31 cellular contexts compared by ENCODE assay signal in the genomic region with DNA sequence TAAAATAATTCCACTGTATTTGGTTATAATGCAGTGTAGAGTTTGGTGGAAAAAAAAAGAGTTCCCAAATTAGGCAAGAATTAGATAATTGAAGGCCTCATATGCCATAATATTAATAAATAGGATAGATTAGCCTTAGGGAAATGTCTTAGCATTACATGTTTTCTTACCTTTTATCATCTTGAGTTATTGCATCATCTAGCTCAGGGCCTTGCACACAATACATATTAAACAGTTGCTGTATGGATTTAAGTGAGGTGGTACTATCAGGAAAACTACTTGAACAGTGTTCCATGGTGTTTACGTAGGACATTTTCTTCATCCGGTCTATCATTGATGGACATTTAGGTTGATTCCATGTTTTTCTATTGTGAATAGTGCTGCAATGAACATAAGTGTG.
"Had no signal": no experiment of that assay in that cellular context is flagged by ENCODE, and none has a peak within 500 bp of the region (broad histone marks: within the 10 kb centered on the region; RNA-seq: fewer than 3 reads in every experiment).

No MANE protein-coding gene starts in this region.

- H3K27me3 ChIP-seq: ascending aorta, cardiac muscle cell had no signal

- FAIRE-seq: bronchial epithelial cell, TTC549 had no signal

- H3K9me3 ChIP-seq: ascending aorta had no signal

- ATAC-seq: activated CD8-positive, alpha-beta memory T cell treated with anti-CD3 and anti-CD28 coated beads, Interleukin-2, amount 10 ng/mL, durations not matched to agents 7 days and 5 days; activated CD8-positive, alpha-beta T cell treated with anti-CD3 and anti-CD28 coated beads, Interleukin-2, amount 10 ng/mL, durations not matched to agents 7 days and 5 days; activated naive CD8-positive, alpha-beta T cell treated with anti-CD3 and anti-CD28 coated beads, Interleukin-2, amount 50 U/mL, for 24 hours had no signal

- H3K4me3 ChIP-seq: ascending aorta, cardiac muscle cell had no signal

- H3K4me1 ChIP-seq: ascending aorta had no signal

- DNase-seq: activated B cell treated with CpG ODN at 0.5 μM for 24 hours; activated CD4-positive, alpha-beta memory T cell treated with anti-CD3 and anti-CD28 coated beads, Interleukin-2, amount 10 ng/mL, durations not matched to agents 7 days and 5 days; activated CD4-positive, alpha-beta T cell treated with anti-CD3 and anti-CD28 coated beads for 4 hours; activated CD4-positive, alpha-beta T cell treated with anti-CD3 and anti-CD28 coated beads, Interleukin-2, amount 10 ng/mL, durations not matched to agents 24 days and 14 days; activated CD4-positive, alpha-beta T cell treated with anti-CD3 and anti-CD28 coated beads, Interleukin-2, amount 50 U/mL, for 1 hour; activated CD4-positive, alpha-beta T cell treated with anti-CD3 and anti-CD28 coated beads, Interleukin-2, amount 50 U/mL, for 4 hours; activated CD4-positive, CD25-positive, alpha-beta regulatory T cell treated with anti-CD3 and anti-CD28 coated beads, Interleukin-2, amount 50 U/mL, for 72 hours; activated CD8-positive, alpha-beta memory T cell treated with anti-CD3 and anti-CD28 coated beads for 24 hours; activated CD8-positive, alpha-beta memory T cell treated with anti-CD3 and anti-CD28 coated beads, Interleukin-2, amount 10 ng/mL, durations not matched to agents 7 days and 5 days; activated CD8-positive, alpha-beta memory T cell treated with anti-CD3 and anti-CD28 coated beads, Interleukin-2, amount 50 U/mL, for 48 hours; activated CD8-positive, alpha-beta T cell treated with anti-CD3 and anti-CD28 coated beads, Interleukin-2, amount 10 ng/mL, durations not matched to agents 7 days and 5 days; activated effector memory CD4-positive, alpha-beta T cell treated with Interleukin-2 at 50 U/mL for 16 hours; activated gamma-delta T cell; activated naive CD4-positive, alpha-beta T cell treated with anti-CD3 and anti-CD28 coated beads, Interleukin-2, amount 10 ng/mL, durations not matched to agents 7 days and 5 days; activated naive CD4-positive, alpha-beta T cell treated with Interleukin-2 at 50 U/mL for 16 hours; activated naive CD8-positive, alpha-beta T cell treated with anti-CD3 and anti-CD28 coated beads, Interleukin-2, amount 10 ng/mL, durations not matched to agents 7 days and 5 days; activated naive CD8-positive, alpha-beta T cell treated with anti-CD3 and anti-CD28 coated beads, Interleukin-2, amount 50 U/mL, for 24 hours; activated T-cell treated with anti-CD3 and anti-CD28 coated beads, Interleukin-2, amount 50 U/mL, for 24 hours; activated T-cell treated with anti-CD3 and anti-CD28 coated beads, Interleukin-2, amount 50 U/mL, for 48 hours; amygdala; anterior cingulate cortex; caudate nucleus; cerebellar nuclear complex; T-helper 1 cell; T-helper 2 cell; T-helper 9 cell had no signal

- H3K27ac ChIP-seq: ascending aorta, cardiac muscle cell, VCaP had no signal

- H3K36me3 ChIP-seq: ascending aorta, cardiac muscle cell had no signal
